Comparison of ENCODE assay signal across 8 cellular contexts in the genomic region with DNA sequence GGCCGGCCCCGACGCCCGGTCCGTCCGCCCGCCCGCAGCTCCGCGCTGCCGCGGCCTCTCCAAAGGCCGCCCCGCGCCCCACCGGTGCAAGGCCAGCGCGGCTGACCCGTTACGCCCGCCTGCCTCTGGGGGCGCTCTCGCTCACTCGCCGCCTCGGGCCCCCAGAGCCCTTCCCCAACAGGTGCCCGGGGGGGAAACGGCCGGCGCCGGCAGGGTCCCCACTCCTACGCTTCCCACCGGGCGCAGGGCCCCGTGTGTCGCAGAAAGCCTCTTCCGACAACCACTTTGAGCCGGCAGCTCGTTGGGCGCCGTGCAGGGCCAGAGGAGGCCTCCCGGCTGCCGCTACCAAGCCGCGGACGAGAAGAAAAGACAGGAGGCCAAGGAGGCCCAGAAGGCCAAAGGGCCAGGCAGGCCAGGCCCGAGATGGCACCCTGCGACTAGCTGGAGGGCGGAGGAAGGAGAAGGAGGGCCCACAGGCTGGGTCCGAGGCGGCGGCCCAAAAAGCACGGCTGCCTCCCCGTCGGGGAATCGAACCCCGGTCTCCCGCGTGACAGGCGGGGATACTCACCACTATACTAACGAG.
DNase-seq lines count a peak whose midpoint lies in the region; ATAC-seq and TF ChIP-seq lines count a peak whose summit lies in the region.

No MANE protein-coding gene starts in this region.

- H3K4me2 ChIP-seq in GM23338: peak overlapping the region; percentile 76

- no peak overlapping the region for H3K27ac Mint-ChIP-seq in GM23338

- peaks cover 3% of the 10 kb centered on the region; the same call in 1 of the 3 replicates for H3K36me3 Mint-ChIP-seq in GM23338 (ENCODE audit: low read depth)

- H3K4me1 ChIP-seq in GM23338 (ENCODE audit: insufficient read depth) (peaks cover 4% of the 10 kb centered on the region; the same call in 1 of the 2 replicates), breast epithelium (no peaks in the 10 kb centered on the region)

- H3K4me3 ChIP-seq in AG10803 (ENCODE audit: low read length): peak overlapping the region; percentile 56
- H3K4me3 ChIP-seq in GM23338: peak overlapping the region; percentile 81
- H3K4me3 ChIP-seq in SK-N-MC: peak overlapping the region; percentile 94
- peak overlapping the region; percentile 47 to 74 (median 60) for H3K4me3 ChIP-seq in breast epithelium

- DNase-seq in AG10803 (ENCODE audit: low read depth) (peak; percentile 60), GM23338 (ENCODE audit: low spot score) (peak; percentile 89), SK-N-MC (ENCODE audit: low read depth, low spot score) (no peak), breast epithelium (ENCODE audit: low spot score in 2 of 2) (no peak), kidney tubule cell (ENCODE audit: low spot score) (peak; percentile 85), NCI-H2171 (lab: John Stamatoyannopoulos, UW) (no peak), GOT3 (lab: John Stamatoyannopoulos, UW) (no peak)
- peak; percentile 35 to 70 for DNase-seq in stimulated activated CD4-positive, alpha-beta T cell treated with anti-CD3 and anti-CD28 coated beads, Interleukin-4, amount 100 ng/mL, for 4 hours

- intact Hi-C loops in breast epithelium (cut with DNase I; ENCODE audit: low total_unique reads): no loop called here

- H3K9me2 ChIP-seq in GM23338 (ENCODE audit: insufficient read depth): no peaks in the 10 kb centered on the region

- peak; percentile 19 for ATAC-seq in GM23338

- peak overlapping the region; percentile 84 for H3K9ac ChIP-seq in SK-N-MC (ENCODE audit: insufficient read length)

- H3K9me3 Mint-ChIP-seq in GM23338: peaks cover 3% of the 10 kb centered on the region; the same call in 2 of the 3 replicates

- no peak for TF ChIP-seq POLR2A in breast epithelium (IDR thresholded peaks at IDR 0.05)

- no peaks in the 10 kb centered on the region for H3K79me2 ChIP-seq in GM23338 (replicated peaks; ENCODE audit: insufficient read depth)

- peak; percentile 42 for TF ChIP-seq CTCF in AG10803 (conservative IDR thresholded peaks at IDR 0.05; ENCODE audit: low read length)
- peak; percentile 57 to 76 for TF ChIP-seq CTCF in GM23338 (conservative IDR thresholded peaks at IDR 0.05; ENCODE audit: low read depth in 2 of 2)
- TF ChIP-seq CTCF in breast epithelium (IDR thresholded peaks at IDR 0.05): peak; percentile 14 to 30 (median 25)

- peak overlapping the region; percentile 85 for H3K4me3 Mint-ChIP-seq in GM23338

- H3K4me1 Mint-ChIP-seq in GM23338: peaks cover 8% of the 10 kb centered on the region

- no peak overlapping the region for H3K27ac ChIP-seq in GM23338 (ENCODE audit: low read depth)
- H3K27ac ChIP-seq in SK-N-MC: peak overlapping the region; percentile 87
- peak overlapping the region in 1 of 2 donors; percentile 61 for H3K27ac ChIP-seq in breast epithelium

- H3K27me3 ChIP-seq in GM23338 (ENCODE audit: insufficient read depth) (peaks cover 45% of the 10 kb centered on the region), breast epithelium (peaks cover 0 to 30% of the 10 kb centered on the region in 2 donors)

- H4K20me1 ChIP-seq in GM23338 (replicated peaks; ENCODE audit: insufficient read depth): no peaks in the 10 kb centered on the region

- H2AFZ ChIP-seq in GM23338: peak overlapping the region; percentile 95

- peaks cover 45% of the 10 kb centered on the region for H3K27me3 Mint-ChIP-seq in GM23338 (ENCODE audit: insufficient read depth, low read depth, poor library complexity)

- 0 out of 2 replicates have a peak, but pooled peaks cover 3% of the 10 kb centered on the region for H3F3A ChIP-seq in GM23338 (replicated peaks; ENCODE audit: low read depth)

- H3K9me3 ChIP-seq in SK-N-MC (ENCODE audit: low read depth, low read length) (no peaks in the 10 kb centered on the region), breast epithelium (peaks cover 3 to 4% of the 10 kb centered on the region in 2 donors)

- no peaks in the 10 kb centered on the region for H3K36me3 ChIP-seq in GM23338 (ENCODE audit: insufficient read depth)
- no peaks in the 10 kb centered on the region for H3K36me3 ChIP-seq in SK-N-MC (ENCODE audit: insufficient read depth, low read length)
- no peaks in the 10 kb centered on the region for H3K36me3 ChIP-seq in breast epithelium

TF ChIP-seq in GM23338, 12 proteins besides CTCF, POLR2A, EP300 and RAD21 (continues in another document):
- TF ChIP-seq EZH2 (IDR thresholded peaks at IDR 0.05; ENCODE audit: low read depth, unreplicated experiment) (no peak), POLR2AphosphoS5 (IDR thresholded peaks at IDR 0.05; ENCODE audit: low read depth) (no peak), JUNB (IDR thresholded peaks at IDR 0.05; ENCODE audit: unreplicated experiment) (no peak), STAT1 (IDR thresholded peaks at IDR 0.05; ENCODE audit: unreplicated experiment) (no peak)
- TF ChIP-seq, protein P1, sequence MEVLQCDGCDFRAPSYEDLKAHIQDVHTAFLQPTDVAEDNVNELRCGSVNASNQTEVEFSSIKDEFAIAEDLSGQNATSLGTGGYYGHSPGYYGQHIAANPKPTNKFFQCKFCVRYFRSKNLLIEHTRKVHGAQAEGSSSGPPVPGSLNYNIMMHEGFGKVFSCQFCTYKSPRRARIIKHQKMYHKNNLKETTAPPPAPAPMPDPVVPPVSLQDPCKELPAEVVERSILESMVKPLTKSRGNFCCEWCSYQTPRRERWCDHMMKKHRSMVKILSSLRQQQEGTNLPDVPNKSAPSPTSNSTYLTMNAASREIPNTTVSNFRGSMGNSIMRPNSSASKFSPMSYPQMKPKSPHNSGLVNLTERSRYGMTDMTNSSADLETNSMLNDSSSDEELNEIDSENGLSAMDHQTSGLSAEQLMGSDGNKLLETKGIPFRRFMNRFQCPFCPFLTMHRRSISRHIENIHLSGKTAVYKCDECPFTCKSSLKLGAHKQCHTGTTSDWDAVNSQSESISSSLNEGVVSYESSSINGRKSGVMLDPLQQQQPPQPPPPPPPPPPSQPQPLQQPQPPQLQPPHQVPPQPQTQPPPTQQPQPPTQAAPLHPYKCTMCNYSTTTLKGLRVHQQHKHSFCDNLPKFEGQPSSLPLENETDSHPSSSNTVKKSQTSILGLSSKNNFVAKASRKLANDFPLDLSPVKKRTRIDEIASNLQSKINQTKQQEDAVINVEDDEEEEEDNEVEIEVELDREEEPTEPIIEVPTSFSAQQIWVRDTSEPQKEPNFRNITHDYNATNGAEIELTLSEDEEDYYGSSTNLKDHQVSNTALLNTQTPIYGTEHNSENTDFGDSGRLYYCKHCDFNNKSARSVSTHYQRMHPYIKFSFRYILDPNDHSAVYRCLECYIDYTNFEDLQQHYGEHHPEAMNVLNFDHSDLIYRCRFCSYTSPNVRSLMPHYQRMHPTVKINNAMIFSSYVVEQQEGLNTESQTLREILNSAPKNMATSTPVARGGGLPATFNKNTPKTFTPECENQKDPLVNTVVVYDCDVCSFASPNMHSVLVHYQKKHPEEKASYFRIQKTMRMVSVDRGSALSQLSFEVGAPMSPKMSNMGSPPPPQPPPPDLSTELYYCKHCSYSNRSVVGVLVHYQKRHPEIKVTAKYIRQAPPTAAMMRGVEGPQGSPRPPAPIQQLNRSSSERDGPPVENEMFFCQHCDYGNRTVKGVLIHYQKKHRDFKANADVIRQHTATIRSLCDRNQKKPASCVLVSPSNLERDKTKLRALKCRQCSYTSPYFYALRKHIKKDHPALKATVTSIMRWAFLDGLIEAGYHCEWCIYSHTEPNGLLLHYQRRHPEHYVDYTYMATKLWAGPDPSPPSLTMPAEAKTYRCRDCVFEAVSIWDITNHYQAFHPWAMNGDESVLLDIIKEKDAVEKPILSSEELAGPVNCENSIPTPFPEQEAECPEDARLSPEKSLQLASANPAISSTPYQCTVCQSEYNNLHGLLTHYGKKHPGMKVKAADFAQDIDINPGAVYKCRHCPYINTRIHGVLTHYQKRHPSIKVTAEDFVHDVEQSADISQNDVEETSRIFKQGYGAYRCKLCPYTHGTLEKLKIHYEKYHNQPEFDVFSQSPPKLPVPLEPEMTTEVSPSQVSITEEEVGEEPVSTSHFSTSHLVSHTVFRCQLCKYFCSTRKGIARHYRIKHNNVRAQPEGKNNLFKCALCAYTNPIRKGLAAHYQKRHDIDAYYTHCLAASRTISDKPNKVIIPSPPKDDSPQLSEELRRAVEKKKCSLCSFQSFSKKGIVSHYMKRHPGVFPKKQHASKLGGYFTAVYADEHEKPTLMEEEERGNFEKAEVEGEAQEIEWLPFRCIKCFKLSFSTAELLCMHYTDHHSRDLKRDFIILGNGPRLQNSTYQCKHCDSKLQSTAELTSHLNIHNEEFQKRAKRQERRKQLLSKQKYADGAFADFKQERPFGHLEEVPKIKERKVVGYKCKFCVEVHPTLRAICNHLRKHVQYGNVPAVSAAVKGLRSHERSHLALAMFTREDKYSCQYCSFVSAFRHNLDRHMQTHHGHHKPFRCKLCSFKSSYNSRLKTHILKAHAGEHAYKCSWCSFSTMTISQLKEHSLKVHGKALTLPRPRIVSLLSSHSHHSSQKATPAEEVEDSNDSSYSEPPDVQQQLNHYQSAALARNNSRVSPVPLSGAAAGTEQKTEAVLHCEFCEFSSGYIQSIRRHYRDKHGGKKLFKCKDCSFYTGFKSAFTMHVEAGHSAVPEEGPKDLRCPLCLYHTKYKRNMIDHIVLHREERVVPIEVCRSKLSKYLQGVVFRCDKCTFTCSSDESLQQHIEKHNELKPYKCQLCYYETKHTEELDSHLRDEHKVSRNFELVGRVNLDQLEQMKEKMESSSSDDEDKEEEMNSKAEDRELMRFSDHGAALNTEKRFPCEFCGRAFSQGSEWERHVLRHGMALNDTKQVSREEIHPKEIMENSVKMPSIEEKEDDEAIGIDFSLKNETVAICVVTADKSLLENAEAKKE (CRISPR knock-in tag; IDR thresholded peaks at IDR 0.05): no peak

Comparison
In these comparisons a context has a peak if more than half of its experiments do, and no peak if none do; other contexts are left out.
1. DNase-seq: peak in AG10803 (single experiment), GM23338 (single experiment), kidney tubule cell (single experiment) and stimulated activated CD4-positive, alpha-beta T cell treated with anti-CD3 and anti-CD28 coated beads, Interleukin-4, amount 100 ng/mL, for 4 hours (2 of 2); none in SK-N-MC (single experiment), breast epithelium (0 of 2), NCI-H2171 (single experiment) and GOT3 (single experiment).
2. Peak in every context shown above with its lines, with median percentiles within 50 percentile points of each other: H3K4me3 ChIP-seq and CTCF ChIP-seq.